ENCODE assay signal across 19 cellular contexts in the genomic region with DNA sequence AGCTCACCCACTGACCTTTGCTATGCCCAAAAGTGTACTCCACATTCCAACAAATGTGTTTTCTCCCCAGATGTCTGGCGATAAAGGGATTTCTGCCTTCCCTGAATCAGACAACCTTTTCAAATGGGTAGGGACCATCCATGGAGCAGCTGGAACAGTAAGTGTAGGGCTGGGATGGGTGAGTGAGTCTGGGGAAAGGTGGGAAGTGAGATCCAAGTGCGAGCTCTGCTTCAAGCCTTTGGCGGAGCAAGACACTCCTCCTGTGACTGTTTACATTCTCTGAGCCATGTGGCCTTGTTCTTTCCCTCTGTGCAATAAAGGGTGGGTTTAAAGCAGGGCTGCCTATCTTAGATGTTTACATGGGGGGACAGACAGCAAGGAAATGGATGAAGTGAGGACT. TPM values are rescaled to one million over a fixed set of nuclear protein-coding genes. Genes with fewer than 3 reads are reported as not detected.
DNase-seq lines count a peak whose midpoint lies in the region; ATAC-seq and TF ChIP-seq lines count a peak whose summit lies in the region.
"Had no signal": no experiment of that assay in that cellular context is flagged by ENCODE, and none has a peak within 500 bp of the region (broad histone marks: within the 10 kb centered on the region; RNA-seq: fewer than 3 reads in every experiment).

No MANE protein-coding gene starts in this region.

- H3K4me3 ChIP-seq in HEK293 (ENCODE audit: low read depth, low read length) (peak overlapping the region; percentile 3; the same call in 1 of the 2 replicates), mesodermal cell (ENCODE audit: extremely low read depth, insufficient read depth, low read length, poor library complexity, severe bottlenecking) (peak overlapping the region; percentile 18)

- H3K27ac Mint-ChIP-seq in Calu3 (ENCODE audit: unreplicated experiment), result no peak overlapping the region
- no peak overlapping the region for H3K27ac Mint-ChIP-seq in activated T-helper 1 cell treated with anti-CD3 and anti-CD28 coated beads, Interleukin-12 subunit alpha, Interleukin-12 subunit beta, Interleukin-2, Interleukin-4 antibody, amounts not matched to agents 30 ng/mL and 10 ng/mL and 1 ng/mL, durations not matched to agents 14 hours and 24 hours and 36 hours
- H3K27ac Mint-ChIP-seq in endothelial cell (ENCODE audit: unreplicated experiment), result no peak overlapping the region
- H3K27ac Mint-ChIP-seq: dendritic cell treated with granulocyte-macrophage colony-stimulating factor and Interleukin-4, amounts not matched to agents 40 ng/mL and 50 ng/mL, for 4 days; stimulated activated memory B cell treated with anti-CD40 and anti-IgM and Interleukin-4, amounts not matched to agents 10 μg/mL and 1 μg/mL and 100 μg/mL, for 72 hours had no signal

- no peak for TF ChIP-seq CTCF in Calu3 (IDR thresholded peaks at IDR 0.05; ENCODE audit: unreplicated experiment)
- no peak for TF ChIP-seq CTCF in HEK293 (tag by site-specific recombination; IDR thresholded peaks at IDR 0.05)
- TF ChIP-seq CTCF in endothelial cell (IDR thresholded peaks at IDR 0.05; ENCODE audit: unreplicated experiment), result no peak

- H3K36me3 Mint-ChIP-seq in Calu3 (ENCODE audit: insufficient read depth, unreplicated experiment), result peaks cover 68% of the 10 kb centered on the region
- peaks cover 45% of the 10 kb centered on the region for H3K36me3 Mint-ChIP-seq in activated T-helper 1 cell treated with anti-CD3 and anti-CD28 coated beads, Interleukin-12 subunit alpha, Interleukin-12 subunit beta, Interleukin-2, Interleukin-4 antibody, amounts not matched to agents 30 ng/mL and 10 ng/mL and 1 ng/mL, durations not matched to agents 14 hours and 24 hours and 36 hours (ENCODE audit: low read depth)
- H3K36me3 Mint-ChIP-seq in endothelial cell (ENCODE audit: low read depth, unreplicated experiment), result peaks cover 15% of the 10 kb centered on the region

- H3K9me3 Mint-ChIP-seq in Calu3 (ENCODE audit: low read depth, unreplicated experiment) (no peaks in the 10 kb centered on the region), endothelial cell (ENCODE audit: unreplicated experiment) (no peaks in the 10 kb centered on the region)
- H3K9me3 Mint-ChIP-seq in activated T-helper 1 cell treated with anti-CD3 and anti-CD28 coated beads, Interleukin-12 subunit alpha, Interleukin-12 subunit beta, Interleukin-2, Interleukin-4 antibody, amounts not matched to agents 30 ng/mL and 10 ng/mL and 1 ng/mL, durations not matched to agents 14 hours and 24 hours and 36 hours, result no peaks in the 10 kb centered on the region
- H3K9me3 Mint-ChIP-seq: CD4-positive, alpha-beta memory T cell; dendritic cell treated with granulocyte-macrophage colony-stimulating factor and Interleukin-4, amounts not matched to agents 40 ng/mL and 50 ng/mL, for 4 days; stimulated activated memory B cell treated with anti-CD40 and anti-IgM and Interleukin-4, amounts not matched to agents 10 μg/mL and 1 μg/mL and 100 μg/mL, for 72 hours had no signal

- H3K27ac ChIP-seq in HEK293 (ENCODE audit: extremely low read depth, low read depth, low read length), result no peak overlapping the region
- H3K27ac ChIP-seq in mesodermal cell (ENCODE audit: low read depth, low read length, severe bottlenecking), result no peak overlapping the region
- H3K27ac ChIP-seq: esophagus squamous epithelium, transverse colon had no signal

- peaks cover 7% of the 10 kb centered on the region; the same call in 1 of the 2 replicates for H3K4me1 ChIP-seq in HEK293 (ENCODE audit: control insufficient read depth, insufficient read depth, low read length)
- peaks cover 38% of the 10 kb centered on the region for H3K4me1 ChIP-seq in mesodermal cell (ENCODE audit: control insufficient read depth, insufficient read depth, low read length, poor library complexity, severe bottlenecking)

- no peak for ATAC-seq in GM21447 (IDR thresholded peaks at IDR 0.05; ENCODE audit: unreplicated experiment)
- ATAC-seq: stimulated activated memory B cell treated with anti-CD40 and anti-IgM and Interleukin-4, amounts not matched to agents 10 μg/mL and 1 μg/mL and 100 μg/mL, for 72 hours had no signal

- in situ Hi-C loops in ACHN (cut with HindIII; ENCODE audit: low pct_ligation_motif_present, low pct_unique_long_range_greater_than_20kb, low sequenced_read_pairs), result no loop called here

- H3K36me3 ChIP-seq in HEK293 (ENCODE audit: control insufficient read depth in 2 of 2, insufficient read depth in 1 of 2, low read length in 2 of 2) (peaks cover 0 to 71% of the 10 kb centered on the region in 2 experiments; a peak in 2 of 3 replicates), mesodermal cell (ENCODE audit: control insufficient read depth, insufficient read depth, low read length) (peaks cover 68% of the 10 kb centered on the region)

- POLR2A ChIA-PET in HEK293 (lab: Yijun Ruan, JAX), result interaction anchor here (0.7 to 1.8 kb wide), 2 partner anchors 120 to 134 kb away, joined by 3 to 13 read pairs; partner anchors contain the start of gene PCIF1

- H3K4me3 Mint-ChIP-seq in Calu3 (ENCODE audit: low read depth, unreplicated experiment) (peak overlapping the region; percentile 100), endothelial cell (ENCODE audit: unreplicated experiment) (no peak overlapping the region)
- peak overlapping the region; percentile 7 for H3K4me3 Mint-ChIP-seq in activated T-helper 1 cell treated with anti-CD3 and anti-CD28 coated beads, Interleukin-12 subunit alpha, Interleukin-12 subunit beta, Interleukin-2, Interleukin-4 antibody, amounts not matched to agents 30 ng/mL and 10 ng/mL and 1 ng/mL, durations not matched to agents 14 hours and 24 hours and 36 hours
- H3K4me3 Mint-ChIP-seq: dendritic cell treated with granulocyte-macrophage colony-stimulating factor and Interleukin-4, amounts not matched to agents 40 ng/mL and 50 ng/mL, for 4 days had no signal

- intact Hi-C loops in Calu3 (cut with micrococcal nuclease; ENCODE audit: unreplicated experiment), result no loop called here
- intact Hi-C loops in activated T-helper 1 cell treated with anti-CD3 and anti-CD28 coated beads, Interleukin-12 subunit alpha, Interleukin-12 subunit beta, Interleukin-2, Interleukin-4 antibody, amounts not matched to agents 30 ng/mL and 10 ng/mL and 1 ng/mL, durations not matched to agents 14 hours and 24 hours and 36 hours (cut with micrococcal nuclease), result no loop called here

- H3K4me1 Mint-ChIP-seq in Calu3 (ENCODE audit: low read depth, unreplicated experiment) (peaks cover 56% of the 10 kb centered on the region), endothelial cell (ENCODE audit: unreplicated experiment) (peaks cover 18% of the 10 kb centered on the region)
- H3K4me1 Mint-ChIP-seq in activated T-helper 1 cell treated with anti-CD3 and anti-CD28 coated beads, Interleukin-12 subunit alpha, Interleukin-12 subunit beta, Interleukin-2, Interleukin-4 antibody, amounts not matched to agents 30 ng/mL and 10 ng/mL and 1 ng/mL, durations not matched to agents 14 hours and 24 hours and 36 hours (ENCODE audit: low read depth), result peaks cover 35% of the 10 kb centered on the region

- no TSS peak for BruUV-seq in Calu3 (replicated peaks; lab: Mats Ljungman, UMichigan)

- CTCF ChIA-PET in Calu3 (lab: Charles Lee) (interaction anchor here (1.6 kb wide), 1 partner anchor 9 kb away, joined by 3 read pairs; no protein-coding TSS in a partner anchor), HEK293 (lab: Yijun Ruan, JAX) (interaction anchor here (1.6 kb wide), 1 partner anchor 43 kb away, joined by 4 read pairs; no protein-coding TSS in a partner anchor)

- no peaks in the 10 kb centered on the region for H3K27me3 Mint-ChIP-seq in Calu3 (ENCODE audit: unreplicated experiment)
- H3K27me3 Mint-ChIP-seq in activated T-helper 1 cell treated with anti-CD3 and anti-CD28 coated beads, Interleukin-12 subunit alpha, Interleukin-12 subunit beta, Interleukin-2, Interleukin-4 antibody, amounts not matched to agents 30 ng/mL and 10 ng/mL and 1 ng/mL, durations not matched to agents 14 hours and 24 hours and 36 hours (ENCODE audit: insufficient read depth), result no peaks in the 10 kb centered on the region
- peaks cover 13% of the 10 kb centered on the region for H3K27me3 Mint-ChIP-seq in endothelial cell (ENCODE audit: unreplicated experiment)
- H3K27me3 Mint-ChIP-seq: dendritic cell treated with granulocyte-macrophage colony-stimulating factor and Interleukin-4, amounts not matched to agents 40 ng/mL and 50 ng/mL, for 4 days had no signal

- 83% methylated on average over 2 of the region's 3 CpGs; no CpG with 5 or more reads in 1 of the 2 experiments for WGBS in mesodermal cell (ENCODE audit: insufficient coverage in 2 of 2), 2 experiments

- DNase-seq in Calu3 (no peak), COLO668 (lab: John Stamatoyannopoulos, UW; ENCODE audit: unreplicated experiment) (no peak), endothelial cell (ENCODE audit: low spot score) (no peak), ACHN (no peak)
- no peak for DNase-seq in activated T-helper 1 cell treated with anti-CD3 and anti-CD28 coated beads, Interleukin-12 subunit alpha, Interleukin-12 subunit beta, Interleukin-2, Interleukin-4 antibody, amounts not matched to agents 30 ng/mL and 10 ng/mL and 1 ng/mL, durations not matched to agents 14 hours and 24 hours and 36 hours (ENCODE audit: low spot score)
- DNase-seq: CD4-positive, alpha-beta memory T cell; EL; esophagus squamous epithelium; hippocampal formation; KG1; NCI-H1417 treated with DMSO at 0.1 percent for 48 hours; NCI-H226; SK-N-SH; transverse colon had no signal

- no peaks in the 10 kb centered on the region for H3K9me3 ChIP-seq in HEK293 (ENCODE audit: control insufficient read depth, insufficient read depth, low read depth, low read length)
- H3K9me3 ChIP-seq in mesodermal cell (ENCODE audit: control insufficient read depth, low read length), result no peaks in the 10 kb centered on the region
- H3K9me3 ChIP-seq: esophagus squamous epithelium, SK-N-SH, transverse colon had no signal

RNA-seq across cellular contexts. Expression of gene UBE2C, which starts 1.9 kb away (rescaled TPM):
- 189 and 210 TPM in 2 replicates for total RNA-seq in Calu3 (2022)
- 114 and 118 TPM in 2 replicates for total RNA-seq in activated T-helper 1 cell treated with anti-CD3 and anti-CD28 coated beads, Interleukin-12 subunit alpha, Interleukin-12 subunit beta, Interleukin-2, Interleukin-4 antibody, amounts not matched to agents 30 ng/mL and 10 ng/mL and 1 ng/mL, durations not matched to agents 14 hours and 24 hours and 36 hours
- polyA plus RNA-seq in mesodermal cell (2013, experiment 1 of 2), result 185 TPM
- 157 TPM for polyA plus RNA-seq in mesodermal cell (2013, experiment 2 of 2)
- 22.9 TPM for total RNA-seq in endothelial cell (ENCODE audit: unreplicated experiment)

RNA-seq across cellular contexts. Expression of gene TNNC2, which starts 12.8 kb away (rescaled TPM):
- not detected in 2 replicates for total RNA-seq in Calu3 (2022)
- not detected in 2 replicates for total RNA-seq in activated T-helper 1 cell treated with anti-CD3 and anti-CD28 coated beads, Interleukin-12 subunit alpha, Interleukin-12 subunit beta, Interleukin-2, Interleukin-4 antibody, amounts not matched to agents 30 ng/mL and 10 ng/mL and 1 ng/mL, durations not matched to agents 14 hours and 24 hours and 36 hours
- polyA plus RNA-seq in mesodermal cell (2013, experiment 1 of 2), result not detected
- polyA plus RNA-seq in mesodermal cell (2013, experiment 2 of 2), result not detected
- total RNA-seq in endothelial cell (ENCODE audit: unreplicated experiment), result not detected
- total RNA-seq: CD4-positive, alpha-beta memory T cell had no signal

RNA-seq across cellular contexts. Expression of gene SNX21, which starts 19.3 kb away (rescaled TPM):
- 7.6 and 8.7 TPM in 2 replicates for total RNA-seq in Calu3 (2022)
- 0.75 and 1.1 TPM in 2 replicates for total RNA-seq in activated T-helper 1 cell treated with anti-CD3 and anti-CD28 coated beads, Interleukin-12 subunit alpha, Interleukin-12 subunit beta, Interleukin-2, Interleukin-4 antibody, amounts not matched to agents 30 ng/mL and 10 ng/mL and 1 ng/mL, durations not matched to agents 14 hours and 24 hours and 36 hours
- polyA plus RNA-seq in mesodermal cell (2013, experiment 1 of 2), result 12.8 TPM
- polyA plus RNA-seq in mesodermal cell (2013, experiment 2 of 2), result 10.8 TPM
- total RNA-seq in endothelial cell (ENCODE audit: unreplicated experiment), result 11.9 TPM

RNA-seq across cellular contexts. Expression of gene DNTTIP1, which starts 22.6 kb away (rescaled TPM):
- total RNA-seq in Calu3 (2022) (51.2 and 55.2 TPM in 2 replicates), endothelial cell (ENCODE audit: unreplicated experiment) (36.9 TPM)
- total RNA-seq in activated T-helper 1 cell treated with anti-CD3 and anti-CD28 coated beads, Interleukin-12 subunit alpha, Interleukin-12 subunit beta, Interleukin-2, Interleukin-4 antibody, amounts not matched to agents 30 ng/mL and 10 ng/mL and 1 ng/mL, durations not matched to agents 14 hours and 24 hours and 36 hours, result 35.6 and 40.1 TPM in 2 replicates
- 40.4 TPM for polyA plus RNA-seq in mesodermal cell (2013, experiment 1 of 2)
- 39.4 TPM for polyA plus RNA-seq in mesodermal cell (2013, experiment 2 of 2)

RNA-seq across cellular contexts. Expression of gene WFDC3, which starts 22.6 kb away (rescaled TPM):
- total RNA-seq in Calu3 (2022), result 0.71 and 1.0 TPM in 2 replicates
- total RNA-seq in activated T-helper 1 cell treated with anti-CD3 and anti-CD28 coated beads, Interleukin-12 subunit alpha, Interleukin-12 subunit beta, Interleukin-2, Interleukin-4 antibody, amounts not matched to agents 30 ng/mL and 10 ng/mL and 1 ng/mL, durations not matched to agents 14 hours and 24 hours and 36 hours, result not detected in 2 replicates
- not detected for polyA plus RNA-seq in mesodermal cell (2013, experiment 1 of 2)
- not detected for polyA plus RNA-seq in mesodermal cell (2013, experiment 2 of 2)
- total RNA-seq in endothelial cell (ENCODE audit: unreplicated experiment), result not detected
- total RNA-seq: CD4-positive, alpha-beta memory T cell had no signal
- polyA plus RNA-seq: CD4-positive, alpha-beta memory T cell had no signal
